ENCODE assay signal across 8 cellular contexts in genomic region chr1:8463144-8463927, GRCh38.
DNase-seq lines count a peak whose midpoint lies in the region; ATAC-seq and TF ChIP-seq lines count a peak whose summit lies in the region.

No MANE protein-coding gene starts in this region.

- no peaks in the 10 kb centered on the region for H4K20me1 ChIP-seq in SK-N-SH (ENCODE audit: insufficient read depth)

- H3K9me3 ChIP-seq in SK-N-SH, result no peaks in the 10 kb centered on the region
- no peaks in the 10 kb centered on the region for H3K9me3 ChIP-seq in neutrophil

- CTCF ChIA-PET in SK-N-SH (lab: Yijun Ruan, JAX), result interaction anchor here (0.6 to 1.3 kb wide), 5 partner anchors 28 to 449 kb away, joined by 3 to 4 read pairs (median 3); no protein-coding TSS in a partner anchor

- TF ChIP-seq CTCF in SK-N-SH (IDR thresholded peaks at IDR 0.05), result no peak
- TF ChIP-seq CTCF in neutrophil (IDR thresholded peaks at IDR 0.05), result no peak

- TF ChIP-seq RAD21 in SK-N-SH (IDR thresholded peaks at IDR 0.05; ENCODE audit: low read length), result no peak

- H3K27ac Mint-ChIP-seq in T-helper 2 cell treated with Interferon-gamma antibody and Interleukin-4, amounts not matched to agents 5 μg/mL and 100 μg/mL, for 36 hours, result peak overlapping the region; percentile 52

- H3K36me3 Mint-ChIP-seq in T-helper 2 cell treated with Interferon-gamma antibody and Interleukin-4, amounts not matched to agents 5 μg/mL and 100 μg/mL, for 36 hours (ENCODE audit: low read depth), result peaks cover 18% of the 10 kb centered on the region

- ATAC-seq in GM18858 (IDR thresholded peaks at IDR 0.05; ENCODE audit: unreplicated experiment), result no peak

- H3K79me2 ChIP-seq in SK-N-SH (ENCODE audit: insufficient read depth), result peaks cover 4% of the 10 kb centered on the region; the same call in 1 of the 2 replicates

- no peak for DNase-seq in T-helper 2 cell treated with Interferon-gamma antibody and Interleukin-4, amounts not matched to agents 5 μg/mL and 100 μg/mL, for 36 hours (ENCODE audit: low spot score)
- DNase-seq in T-helper 2 cell (no peak), SK-N-SH (peak; percentile 60), fibroblast of gingiva (ENCODE audit: low read depth) (peak; percentile 77), cerebellar nuclear complex (lab: John Stamatoyannopoulos, UW) (no peak)
- no peak for DNase-seq in stimulated activated CD8-positive, alpha-beta memory T cell treated with anti-CD3 and anti-CD28 coated beads, Interleukin-4, amount 100 ng/mL, for 48 hours

- peaks cover 29% of the 10 kb centered on the region for H3F3A ChIP-seq in SK-N-SH (replicated peaks; ENCODE audit: insufficient read depth)

- H3K36me3 ChIP-seq in SK-N-SH (replicated peaks in 1 of 2; ENCODE audit: control insufficient read depth in 1 of 2, insufficient read depth in 2 of 2, low read length in 1 of 2), result peaks cover 0 to 4% of the 10 kb centered on the region in 2 experiments
- H3K36me3 ChIP-seq in neutrophil, result no peaks in the 10 kb centered on the region

- H3K9me2 ChIP-seq in SK-N-SH, result no peaks in the 10 kb centered on the region

- no peaks in the 10 kb centered on the region for H3K9me3 Mint-ChIP-seq in T-helper 2 cell treated with Interferon-gamma antibody and Interleukin-4, amounts not matched to agents 5 μg/mL and 100 μg/mL, for 36 hours

- H3K4me1 ChIP-seq in SK-N-SH (ENCODE audit: control insufficient read depth in 1 of 2, insufficient read depth in 2 of 2, low read depth in 1 of 2, low read length in 1 of 2), result peaks cover 43 to 57% of the 10 kb centered on the region in 2 experiments; a peak in 3 of 4 replicates
- H3K4me1 ChIP-seq in neutrophil (ENCODE audit: control insufficient read depth in 1 of 2, insufficient read depth in 1 of 2, low read depth in 1 of 2, low read length in 1 of 2), result peaks cover 15 to 27% of the 10 kb centered on the region in 2 experiments

- TF ChIP-seq EP300 in SK-N-SH (IDR thresholded peaks at IDR 0.05; ENCODE audit: borderline replicate concordance in 1 of 2, low read depth in 1 of 2, low read length in 1 of 2), result no peak

- peak overlapping the region; percentile 77 for H3K4me2 ChIP-seq in SK-N-SH

- peak overlapping the region in 1 of 2 experiments; percentile 10; a peak in 1 of 4 replicates for H3K4me3 ChIP-seq in SK-N-SH (ENCODE audit: low read depth in 2 of 2, low read length in 1 of 2)
- no peak overlapping the region for H3K4me3 ChIP-seq in neutrophil (ENCODE audit: low read depth in 1 of 2, low read length in 1 of 2)

- 39% methylated on average over 8 of the region's 8 CpGs for WGBS in SK-N-SH (ENCODE audit: low lambda C conversion rate)

- POLR2A ChIA-PET in SK-N-SH (lab: Yijun Ruan, JAX), result interaction anchor here (0.6 kb wide), 1 partner anchor 15 kb away, joined by 3 read pairs; no protein-coding TSS in a partner anchor

- H2AFZ ChIP-seq in SK-N-SH (ENCODE audit: low read depth), result peak overlapping the region; percentile 9; the same call in 1 of the 2 replicates

- H3K4me3 Mint-ChIP-seq in T-helper 2 cell treated with Interferon-gamma antibody and Interleukin-4, amounts not matched to agents 5 μg/mL and 100 μg/mL, for 36 hours, result no peak overlapping the region

- H3K27me3 ChIP-seq in SK-N-SH (ENCODE audit: insufficient read depth), result no peaks in the 10 kb centered on the region
- H3K27me3 ChIP-seq in neutrophil, result no peaks in the 10 kb centered on the region

- H3K27me3 Mint-ChIP-seq in T-helper 2 cell treated with Interferon-gamma antibody and Interleukin-4, amounts not matched to agents 5 μg/mL and 100 μg/mL, for 36 hours (ENCODE audit: low read depth), result no peaks in the 10 kb centered on the region

- H3K9ac ChIP-seq in SK-N-SH, result peak overlapping the region; percentile 49; the same call in 1 of the 2 replicates

- H3K27ac ChIP-seq in SK-N-SH (ENCODE audit: low read depth in 2 of 2, low read length in 1 of 2), result peak overlapping the region; percentile 87 to 89
- peak overlapping the region; percentile 66 for H3K27ac ChIP-seq in neutrophil

- H3K4me1 Mint-ChIP-seq in T-helper 2 cell treated with Interferon-gamma antibody and Interleukin-4, amounts not matched to agents 5 μg/mL and 100 μg/mL, for 36 hours (ENCODE audit: low read depth), result peaks cover 23% of the 10 kb centered on the region

TF ChIP-seq in SK-N-SH, 30 proteins besides CTCF, POLR2A, EP300 and RAD21:
- TF ChIP-seq MEF2A (IDR thresholded peaks at IDR 0.05; ENCODE audit: borderline replicate concordance, low read depth) (0 out of 2 replicates have a peak, but pooled peaks have one; percentile 38), TCF12 (IDR thresholded peaks at IDR 0.05) (peak; percentile 60; the same call in 1 of the 2 replicates), NFIC (IDR thresholded peaks at IDR 0.05; ENCODE audit: borderline replicate concordance) (peak; percentile 85), IRF3 (IDR thresholded peaks at IDR 0.05; ENCODE audit: low read depth, low read length) (no peak)
- TF ChIP-seq, protein P1, sequence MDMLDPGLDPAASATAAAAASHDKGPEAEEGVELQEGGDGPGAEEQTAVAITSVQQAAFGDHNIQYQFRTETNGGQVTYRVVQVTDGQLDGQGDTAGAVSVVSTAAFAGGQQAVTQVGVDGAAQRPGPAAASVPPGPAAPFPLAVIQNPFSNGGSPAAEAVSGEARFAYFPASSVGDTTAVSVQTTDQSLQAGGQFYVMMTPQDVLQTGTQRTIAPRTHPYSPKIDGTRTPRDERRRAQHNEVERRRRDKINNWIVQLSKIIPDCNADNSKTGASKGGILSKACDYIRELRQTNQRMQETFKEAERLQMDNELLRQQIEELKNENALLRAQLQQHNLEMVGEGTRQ (IDR thresholded peaks at IDR 0.05; ENCODE audit: borderline replicate concordance, low read depth, low read length), result no peak
- TF ChIP-seq, protein P2, sequence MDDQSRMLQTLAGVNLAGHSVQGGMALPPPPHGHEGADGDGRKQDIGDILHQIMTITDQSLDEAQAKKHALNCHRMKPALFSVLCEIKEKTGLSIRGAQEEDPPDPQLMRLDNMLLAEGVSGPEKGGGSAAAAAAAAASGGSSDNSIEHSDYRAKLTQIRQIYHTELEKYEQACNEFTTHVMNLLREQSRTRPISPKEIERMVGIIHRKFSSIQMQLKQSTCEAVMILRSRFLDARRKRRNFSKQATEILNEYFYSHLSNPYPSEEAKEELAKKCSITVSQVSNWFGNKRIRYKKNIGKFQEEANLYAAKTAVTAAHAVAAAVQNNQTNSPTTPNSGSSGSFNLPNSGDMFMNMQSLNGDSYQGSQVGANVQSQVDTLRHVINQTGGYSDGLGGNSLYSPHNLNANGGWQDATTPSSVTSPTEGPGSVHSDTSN (IDR thresholded peaks at IDR 0.05), result peak; percentile 25; the same call in 1 of the 2 replicates

Comparison
In these comparisons a context has a peak if more than half of its experiments do, and no peak if none do; other contexts are left out.
1. DNase-seq: peak in SK-N-SH (single experiment) and fibroblast of gingiva (single experiment); none in T-helper 2 cell treated with Interferon-gamma antibody and Interleukin-4, amounts not matched to agents 5 μg/mL and 100 μg/mL, for 36 hours (single experiment), T-helper 2 cell (0 of 5), stimulated activated CD8-positive, alpha-beta memory T cell treated with anti-CD3 and anti-CD28 coated beads, Interleukin-4, amount 100 ng/mL, for 48 hours (single experiment) and cerebellar nuclear complex (0 of 2).